Comparison of ENCODE assay signal across 13 cellular contexts in the genomic region with DNA sequence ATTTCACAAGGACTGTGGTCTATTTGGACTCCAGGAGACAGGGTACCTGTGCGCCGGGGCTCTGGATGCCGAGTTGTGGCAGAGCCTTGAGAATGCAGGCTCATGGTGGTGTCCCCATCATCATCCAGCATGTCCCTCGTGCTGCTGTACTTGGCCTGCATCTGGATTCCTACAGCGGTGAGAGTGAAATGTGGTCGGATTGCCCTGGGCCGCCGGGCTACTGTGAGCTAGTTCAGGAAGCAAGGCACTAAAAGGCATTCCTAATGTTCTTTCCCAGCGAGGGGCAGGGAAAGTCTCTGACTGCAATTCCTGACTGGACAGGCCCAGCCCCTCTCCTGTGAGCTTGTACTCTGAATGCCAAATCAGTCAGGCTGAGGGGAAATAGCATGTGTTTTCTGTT. TPM values are rescaled to one million over a fixed set of nuclear protein-coding genes. Genes with fewer than 3 reads are reported as not detected.
DNase-seq lines count a peak whose midpoint lies in the region; ATAC-seq and TF ChIP-seq lines count a peak whose summit lies in the region.
"Had no signal": no experiment of that assay in that cellular context is flagged by ENCODE, and none has a peak within 500 bp of the region (broad histone marks: within the 10 kb centered on the region; RNA-seq: fewer than 3 reads in every experiment).

A gene with protein sequence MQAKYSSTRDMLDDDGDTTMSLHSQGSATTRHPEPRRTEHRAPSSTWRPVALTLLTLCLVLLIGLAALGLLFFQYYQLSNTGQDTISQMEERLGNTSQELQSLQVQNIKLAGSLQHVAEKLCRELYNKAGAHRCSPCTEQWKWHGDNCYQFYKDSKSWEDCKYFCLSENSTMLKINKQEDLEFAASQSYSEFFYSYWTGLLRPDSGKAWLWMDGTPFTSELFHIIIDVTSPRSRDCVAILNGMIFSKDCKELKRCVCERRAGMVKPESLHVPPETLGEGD (minus strand): TSS at position 224 of the 400 bp plus-strand sequence. CDS start 63 bp downstream, at position 161.

- H3K9me3 ChIP-seq in MG63 (no peaks in the 10 kb centered on the region; the same call in 1 of the 2 replicates), lung (ENCODE audit: control insufficient read depth in 2 of 2, insufficient read depth in 1 of 2, low read length in 1 of 2) (peaks cover 0 to 1% of the 10 kb centered on the region in 2 donors), thyroid gland (no peaks in the 10 kb centered on the region), OCI-LY7 (ENCODE audit: low read length) (no peaks in the 10 kb centered on the region), PC-9 (ENCODE audit: insufficient read depth, low read depth) (no peaks in the 10 kb centered on the region)

- TF ChIP-seq CTCF in lung (IDR thresholded peaks at IDR 0.05; ENCODE audit: control extremely low read depth, extremely low read depth) (no peak), thyroid gland (IDR thresholded peaks at IDR 0.05) (no peak), OCI-LY7 (conservative IDR thresholded peaks at IDR 0.05; ENCODE audit: low read length) (no peak), PC-9 (conservative IDR thresholded peaks at IDR 0.05) (no peak)

- no peaks in the 10 kb centered on the region for H3K36me3 ChIP-seq in MG63
- no peaks in the 10 kb centered on the region for H3K36me3 ChIP-seq in lung (ENCODE audit: control insufficient read depth in 2 of 2, insufficient read depth in 2 of 2, low read length in 2 of 2)
- no peaks in the 10 kb centered on the region for H3K36me3 ChIP-seq in thyroid gland
- H3K36me3 ChIP-seq in OCI-LY7 (ENCODE audit: insufficient read depth, low read length), result no peaks in the 10 kb centered on the region
- H3K36me3 ChIP-seq in PC-9 (ENCODE audit: low read depth), result no peaks in the 10 kb centered on the region

- DNase-seq in MG63, result peak; percentile 23
- no peak for DNase-seq in lung (ENCODE audit: low spot score)
- peak; percentile 5 for DNase-seq in thyroid gland
- DNase-seq in DMS53 treated with DMSO at 0.1 percent for 48 hours (lab: John Stamatoyannopoulos, UW; ENCODE audit: unreplicated experiment), result no peak
- no peak for DNase-seq in OCI-LY7 (ENCODE audit: low spot score)
- DNase-seq in PC-9, result no peak
- no peak for DNase-seq in activated CD4-positive, alpha-beta T cell treated with anti-CD3 and anti-CD28 coated beads for 48 hours
- DNase-seq: activated CD4-positive, alpha-beta memory T cell treated with anti-CD3 and anti-CD28 coated beads, Interleukin-2, amount 10 ng/mL, durations not matched to agents 7 days and 5 days; activated naive CD8-positive, alpha-beta T cell treated with anti-CD3 and anti-CD28 coated beads, Interleukin-2, amount 10 ng/mL, durations not matched to agents 7 days and 5 days; COR-L47 had no signal

- H3K27ac ChIP-seq in lung (ENCODE audit: low read depth in 1 of 2, low read length in 1 of 2), result peak within 1 kb of the TSS; percentile 36 to 68
- peak within 1 kb of the TSS; percentile 12 to 80 (median 35) for H3K27ac ChIP-seq in thyroid gland
- no peak within 1 kb of the TSS for H3K27ac ChIP-seq in OCI-LY7 (ENCODE audit: low read depth, low read length, poor library complexity, severe bottlenecking)
- no peak within 1 kb of the TSS for H3K27ac ChIP-seq in PC-9

- no peak within 1 kb of the TSS for H2AFZ ChIP-seq in OCI-LY7 (ENCODE audit: low read length)
- H2AFZ ChIP-seq in PC-9, result no peak within 1 kb of the TSS

- POLR2A ChIA-PET in OCI-LY7 (lab: Charles Lee), result interaction anchor here (0.6 to 0.7 kb wide), 2 partner anchors 17 to 60 kb away, joined by 3 to 4 read pairs; no protein-coding TSS in a partner anchor
- POLR2A ChIA-PET in PC-9 (lab: Charles Lee; ENCODE audit: unreplicated experiment), result interaction anchor here (0.6 kb wide), 1 partner anchor 1016 kb away, joined by 3 read pairs; no protein-coding TSS in a partner anchor

- H3K4me1 ChIP-seq in lung (ENCODE audit: control insufficient read depth in 2 of 2, insufficient read depth in 2 of 2, low read length in 2 of 2) (peaks cover 0 to 10% of the 10 kb centered on the region in 2 donors), thyroid gland (peaks cover 3 to 5% of the 10 kb centered on the region in 2 donors), OCI-LY7 (ENCODE audit: insufficient read depth, low read length, poor library complexity, severe bottlenecking) (no peaks in the 10 kb centered on the region), PC-9 (replicated peaks; ENCODE audit: insufficient read depth) (no peaks in the 10 kb centered on the region)

- ATAC-seq in esophagus mucosa (peak; percentile 31), lung (ENCODE audit: insufficient read depth, low FRiP score) (no peak)

- no peaks in the 10 kb centered on the region for H3K27me3 ChIP-seq in MG63
- H3K27me3 ChIP-seq in lung (ENCODE audit: control insufficient read depth, insufficient read depth), result no peaks in the 10 kb centered on the region
- H3K27me3 ChIP-seq in thyroid gland, result no peaks in the 10 kb centered on the region
- H3K27me3 ChIP-seq in PC-9 (ENCODE audit: insufficient read depth, low read depth), result no peaks in the 10 kb centered on the region

- H3K9me2 ChIP-seq in OCI-LY7 (ENCODE audit: insufficient read depth, low read length) (no peaks in the 10 kb centered on the region), PC-9 (ENCODE audit: insufficient read depth) (0 out of 2 replicates have a peak, but pooled peaks cover 3% of the 10 kb centered on the region)

- no peaks in the 10 kb centered on the region for H3F3A ChIP-seq in PC-9 (ENCODE audit: insufficient read depth, low read depth)

- H3K4me2 ChIP-seq in OCI-LY7 (ENCODE audit: low read length), result no peak within 1 kb of the TSS
- no peak within 1 kb of the TSS for H3K4me2 ChIP-seq in PC-9

- WGBS in lung, 2 donors, result 55 to 65% methylated on average over 9 of the region's 9 CpGs
- 48 to 62% methylated on average over 8 to 9 of the region's 9 CpGs for WGBS in thyroid gland, 2 donors

- no peaks in the 10 kb centered on the region for H3K79me2 ChIP-seq in OCI-LY7 (ENCODE audit: insufficient read depth, low read depth, low read length)
- no peaks in the 10 kb centered on the region for H3K79me2 ChIP-seq in PC-9 (ENCODE audit: low read depth)

- TF ChIP-seq POLR2A in thyroid gland (IDR thresholded peaks at IDR 0.05), result peak in 1 of 2 donors; percentile 47

- intact Hi-C loops in thyroid gland (cut with DNase I), result no loop called here
- intact Hi-C loops in OCI-LY7 (cut with micrococcal nuclease; ENCODE audit: unreplicated experiment), result no loop called here
- intact Hi-C loops in PC-9 (cut with micrococcal nuclease; ENCODE audit: unreplicated experiment), result no loop called here

- H3K4me3 ChIP-seq in MG63 (no peak within 1 kb of the TSS), lung (peak within 1 kb of the TSS; percentile 47), thyroid gland (replicated peaks in 1 of 3) (peak within 1 kb of the TSS in 1 of 3 donors; percentile 9), OCI-LY7 (ENCODE audit: low read depth, low read length, poor library complexity, severe bottlenecking) (no peak within 1 kb of the TSS), PC-9 (no peak within 1 kb of the TSS)

- H4K20me1 ChIP-seq in OCI-LY7 (ENCODE audit: insufficient read depth, low read length), result no peaks in the 10 kb centered on the region
- H4K20me1 ChIP-seq in PC-9 (ENCODE audit: insufficient read depth), result no peaks in the 10 kb centered on the region

- no TSS peak for BruUV-seq in OCI-LY7 (replicated peaks; lab: Mats Ljungman, UMichigan)
- BruUV-seq in PC-9 (replicated peaks; lab: Mats Ljungman, UMichigan), result no TSS peak

- CTCF ChIA-PET in OCI-LY7 (lab: Charles Lee; ENCODE audit: unreplicated experiment), result no interaction called here
- CTCF ChIA-PET in PC-9 (lab: Charles Lee), result no interaction called here

RNA-seq across cellular contexts. Expression of the gene that starts here (rescaled TPM):
- total RNA-seq in MG63 (2014; rRNA removed; shearing (Covaris generic); ENCODE audit: low replicate concordance), result 0.30 TPM in 1 of 2 replicates, not detected in the other
- 0.68 TPM for total RNA-seq in esophagus mucosa
- total RNA-seq in lung, result 10 to 100 TPM in 1 of 2 donors, 1 to 10 TPM in 1; 7.8 to 18.7 TPM
- polyA plus RNA-seq in lung, result 1 to 10 TPM; 6.8 to 9.9 TPM
- total RNA-seq in thyroid gland, result 1 to 10 TPM; 2.5 to 9.7 (median 5.2) TPM
- total RNA-seq in OCI-LY7 (2014; rRNA removed; shearing (Covaris generic)), result not detected in 2 replicates
- total RNA-seq in OCI-LY7 (2022), result not detected in 2 replicates
- 0.23 TPM in 1 of 2 replicates, not detected in the other for total RNA-seq in PC-9 (2021)
- total RNA-seq: activated CD4-positive, alpha-beta memory T cell treated with anti-CD3 and anti-CD28 coated beads, Interleukin-2, amount 10 ng/mL, durations not matched to agents 7 days and 5 days; activated naive CD8-positive, alpha-beta T cell treated with anti-CD3 and anti-CD28 coated beads, Interleukin-2, amount 10 ng/mL, durations not matched to agents 7 days and 5 days; osteocyte; T-helper 1 cell treated with Interleukin-12 subunit alpha and Interleukin-12 subunit beta and Interleukin-4 antibody, amounts not matched to agents 30 ng/mL and 1 ng/mL, for 36 hours had no signal

Comparison
In these comparisons a context has a peak if more than half of its experiments do, and no peak if none do; other contexts are left out.
1. Peak in DNase-seq in MG63; RNA of the gene not detected or under 1 TPM.
2. Peak in ATAC-seq in esophagus mucosa; RNA of the gene not detected or under 1 TPM.
3. DNase-seq: peak in thyroid gland (2 of 2); none in lung (single experiment), DMS53 treated with DMSO at 0.1 percent for 48 hours (single experiment), OCI-LY7 (single experiment), PC-9 (0 of 2) and activated CD4-positive, alpha-beta T cell treated with anti-CD3 and anti-CD28 coated beads for 48 hours (single experiment).
4. H3K27ac ChIP-seq: peak in lung (2 of 2) and thyroid gland (3 of 3); none in OCI-LY7 (single experiment) and PC-9 (single experiment).